13 cellular contexts compared by ENCODE assay signal in the genomic region with DNA sequence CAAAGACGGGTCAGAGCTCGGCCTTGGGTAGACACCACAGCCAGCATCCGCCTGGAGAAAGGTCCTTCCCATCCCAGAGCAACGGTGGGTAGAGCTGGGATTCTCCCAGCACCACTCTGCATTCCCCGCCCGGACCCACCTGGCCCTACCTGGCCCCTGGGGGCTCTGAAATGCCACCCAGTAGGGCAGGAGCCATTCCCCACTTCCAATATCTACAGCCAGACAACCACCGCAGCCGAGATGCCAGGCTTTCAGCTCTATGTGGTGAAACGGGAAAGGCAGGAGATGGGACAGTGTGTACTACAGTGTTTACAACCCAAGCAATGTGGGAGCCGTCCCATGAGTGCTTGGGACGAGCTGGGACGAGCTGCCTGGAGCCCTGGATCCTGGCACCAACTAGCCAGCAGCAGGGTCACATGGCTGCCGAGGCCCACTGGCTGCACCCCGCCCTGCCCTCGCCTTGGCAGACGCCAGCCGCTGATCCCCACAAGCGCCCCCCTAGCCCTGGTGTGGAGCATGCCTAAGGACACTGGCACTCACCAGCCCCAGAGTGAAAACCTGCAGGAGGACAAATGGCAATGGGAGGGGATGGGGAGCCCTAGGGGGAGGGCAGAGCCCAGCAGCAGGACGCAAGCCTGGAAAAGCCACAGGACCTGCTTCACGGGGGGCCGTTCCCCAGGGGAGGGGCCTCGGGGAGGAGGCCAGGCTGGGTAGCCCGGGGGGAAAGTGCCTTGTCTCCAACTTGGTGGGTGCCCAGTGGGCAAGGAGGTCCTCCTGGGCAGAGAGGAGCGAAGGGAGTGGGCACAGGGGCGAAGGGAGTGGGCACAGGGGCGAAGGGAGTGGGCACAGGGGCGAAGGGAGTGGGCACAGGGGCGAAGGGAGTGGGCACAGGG. TPM values are rescaled to one million over a fixed set of nuclear protein-coding genes. Genes with fewer than 3 reads are reported as not detected.
DNase-seq lines count a peak whose midpoint lies in the region; TF ChIP-seq lines count a peak whose summit lies in the region.
"Had no signal": no experiment of that assay in that cellular context is flagged by ENCODE, and none has a peak within 500 bp of the region (broad histone marks: within the 10 kb centered on the region; RNA-seq: fewer than 3 reads in every experiment).

No MANE protein-coding gene starts in this region.

- H4K8ac ChIP-seq in mesendoderm (ENCODE audit: low read depth, low read length) = no peak overlapping the region

- H2BK120ac ChIP-seq in mesendoderm (ENCODE audit: low read depth, low read length) = no peak overlapping the region

- no peak overlapping the region for H3K56ac ChIP-seq in mesendoderm (ENCODE audit: low read length)

- peaks cover 66% of the 10 kb centered on the region for H3K4me1 ChIP-seq in CD4-positive, alpha-beta memory T cell (ENCODE audit: insufficient read depth, low read length)
- no peaks in the 10 kb centered on the region for H3K4me1 ChIP-seq in mesendoderm (ENCODE audit: control insufficient read depth, low read depth, low read length)
- no peaks in the 10 kb centered on the region for H3K4me1 ChIP-seq in MM.1S (ENCODE audit: low read length)

- TF ChIP-seq CTCF in MM.1S (IDR thresholded peaks at IDR 0.05; ENCODE audit: low read length) = no peak

- no peak overlapping the region for H3K23ac ChIP-seq in mesendoderm (ENCODE audit: low read length)

- H3K27me3 ChIP-seq in CD4-positive, alpha-beta memory T cell (ENCODE audit: insufficient read depth, low read length) = no peaks in the 10 kb centered on the region
- H3K27me3 ChIP-seq in mesendoderm (ENCODE audit: insufficient read depth, low read length, poor library complexity) (no peaks in the 10 kb centered on the region), MM.1S (replicated peaks; ENCODE audit: insufficient read depth, low read length) (no peaks in the 10 kb centered on the region)
- H3K27me3 ChIP-seq: thyroid gland had no signal

- H3K4me1 Mint-ChIP-seq in CD4-positive, alpha-beta memory T cell = peaks cover 26 to 49% (median 38%) of the 10 kb centered on the region in 4 donors
- H3K4me1 Mint-ChIP-seq: endodermal cell had no signal

- no peak overlapping the region for H3K27ac ChIP-seq in CD4-positive, alpha-beta memory T cell (ENCODE audit: low read depth, low read length)
- H3K27ac ChIP-seq in mesendoderm (ENCODE audit: low read depth, low read length) (no peak overlapping the region), MM.1S (ENCODE audit: low read length) (no peak overlapping the region; the same call in 1 of the 2 replicates)
- H3K27ac ChIP-seq: PC-9, thyroid gland had no signal

- H4K5ac ChIP-seq in mesendoderm (ENCODE audit: low read length) = no peak overlapping the region

- intact Hi-C loops in CD4-positive, alpha-beta memory T cell (cut with micrococcal nuclease) = no loop called here

- H2AFZ ChIP-seq in MM.1S (ENCODE audit: low read length) = no peak overlapping the region
- H2AFZ ChIP-seq: PC-9 had no signal

- H3K36me3 Mint-ChIP-seq in CD4-positive, alpha-beta memory T cell = peaks cover 29 to 54% of the 10 kb centered on the region in 2 donors

- H3K36me3 ChIP-seq in CD4-positive, alpha-beta memory T cell (ENCODE audit: insufficient read depth, low read length) = peaks cover 69% of the 10 kb centered on the region
- H3K36me3 ChIP-seq in mesendoderm (ENCODE audit: control insufficient read depth, insufficient read depth, low read length) (peaks cover 11% of the 10 kb centered on the region), MM.1S (replicated peaks; ENCODE audit: insufficient read depth, low read length) (no peaks in the 10 kb centered on the region)
- H3K36me3 ChIP-seq: thyroid gland had no signal

- no peak overlapping the region for H2BK15ac ChIP-seq in mesendoderm (replicated peaks; ENCODE audit: low read depth)

- peak overlapping the region in 2 of 8 donors; percentile 62 to 78 for H3K4me3 Mint-ChIP-seq in CD4-positive, alpha-beta memory T cell
- H3K4me3 Mint-ChIP-seq: endodermal cell, nephron progenitor cell had no signal

- H3K18ac ChIP-seq in mesendoderm (ENCODE audit: low read length) = no peak overlapping the region

- POLR2A ChIA-PET in CD4-positive, alpha-beta memory T cell (lab: Charles Lee; ENCODE audit: partially characterized antibody) = interaction anchor here (0.9 to 13.2 kb wide), 9 partner anchors 9 to 137 kb away, joined by 3 to 805 read pairs (median 4); partner anchors contain the start of genes SYNGR2, TMC6 and TMC8

- H3F3A ChIP-seq in MM.1S (ENCODE audit: insufficient read depth, low read length) = peaks cover 14% of the 10 kb centered on the region

- H3K9me2 ChIP-seq in MM.1S (replicated peaks; ENCODE audit: insufficient read depth, low read length) = no peaks in the 10 kb centered on the region

- H4K20me1 ChIP-seq in MM.1S (ENCODE audit: insufficient read depth, low read length) = no peaks in the 10 kb centered on the region

- no peak overlapping the region for H2BK5ac ChIP-seq in mesendoderm (ENCODE audit: low read length)

- H3K79me2 ChIP-seq in mesendoderm (ENCODE audit: control insufficient read depth, insufficient read depth, low read length) (no peaks in the 10 kb centered on the region), MM.1S (ENCODE audit: low read length) (peaks cover 40% of the 10 kb centered on the region)

- H3K4me3 ChIP-seq in CD4-positive, alpha-beta memory T cell (ENCODE audit: low read length in 2 of 2) = no peak overlapping the region
- H3K4me3 ChIP-seq in mesendoderm (ENCODE audit: low read length) (no peak overlapping the region), MM.1S (ENCODE audit: low read length) (no peak overlapping the region)
- H3K4me3 ChIP-seq: PC-9, thyroid gland had no signal

- H2AK5ac ChIP-seq in mesendoderm (ENCODE audit: low read length) = no peak overlapping the region

- H3K4me2 ChIP-seq in mesendoderm (ENCODE audit: low read length) (no peak overlapping the region), MM.1S (ENCODE audit: low read depth, low read length) (no peak overlapping the region)
- H3K4me2 ChIP-seq: PC-9 had no signal

- no CpG with 5 or more reads among the region's 28 CpGs for WGBS in mesendoderm (ENCODE audit: extremely low coverage, insufficient coverage, low lambda C conversion rate)

- H3K4ac ChIP-seq in mesendoderm (ENCODE audit: low read depth, low read length) = no peak overlapping the region

- H3K9me3 Mint-ChIP-seq in CD4-positive, alpha-beta memory T cell = no peaks in the 10 kb centered on the region
- H3K9me3 Mint-ChIP-seq: endodermal cell, nephron progenitor cell had no signal

- H3K9me3 ChIP-seq in CD4-positive, alpha-beta memory T cell (ENCODE audit: control insufficient read depth in 1 of 2, low read length in 2 of 2) = no peaks in the 10 kb centered on the region
- H3K9me3 ChIP-seq in MM.1S (replicated peaks; ENCODE audit: insufficient read depth, low read length) = no peaks in the 10 kb centered on the region
- H3K9me3 ChIP-seq: thyroid gland had no signal

- H3K27ac Mint-ChIP-seq in CD4-positive, alpha-beta memory T cell = peak overlapping the region in 5 of 7 donors; percentile 18 to 93 (median 82)
- H3K27ac Mint-ChIP-seq: endodermal cell had no signal

- no peaks in the 10 kb centered on the region for H3K27me3 Mint-ChIP-seq in CD4-positive, alpha-beta memory T cell

- DNase-seq in CD4-positive, alpha-beta memory T cell = no peak
- DNase-seq in amniotic epithelial cell (ENCODE audit: low read depth) (peak; percentile 36), midbrain (lab: John Stamatoyannopoulos, UW) (peak; percentile 96), mesendoderm (no peak), MM.1S (no peak), NCI-H2081 (lab: John Stamatoyannopoulos, UW) (no peak)
- DNase-seq: activated naive CD4-positive, alpha-beta T cell; endodermal cell; NCI-H1694 treated with DMSO at 0.1 percent for 48 hours; nephron progenitor cell; PC-9; stimulated activated CD4-positive, alpha-beta T cell treated with anti-CD3 and anti-CD28 coated beads, Interleukin-4, amount 100 ng/mL, for 24 hours; thyroid gland had no signal

- H3K79me1 ChIP-seq in mesendoderm (ENCODE audit: low read length) = peaks cover 1% of the 10 kb centered on the region

- CTCF ChIA-PET in CD4-positive, alpha-beta memory T cell (lab: Charles Lee; ENCODE audit: partially characterized antibody) = interaction anchor here (0.8 to 7.4 kb wide), 8 partner anchors 10 to 62 kb away, joined by 3 to 107 read pairs (median 16); partner anchors contain the start of genes TMC6 and TMC8

- no peak overlapping the region for H3K9ac ChIP-seq in mesendoderm (ENCODE audit: low read length)
- no peak overlapping the region for H3K9ac ChIP-seq in MM.1S (ENCODE audit: low read length)

RNA-seq across cellular contexts. Expression of gene TMC6, which starts 13.5 kb away (rescaled TPM):
- total RNA-seq in CD4-positive, alpha-beta memory T cell = 100 to 1,000 TPM; 697 to 702 TPM
- polyA plus RNA-seq in CD4-positive, alpha-beta memory T cell = 100 to 1,000 TPM; 258 to 300 TPM
- 47.4 TPM for polyA plus RNA-seq in mesendoderm (2013, experiment 1 of 2)
- 45.1 TPM for polyA plus RNA-seq in mesendoderm (2013, experiment 2 of 2)

RNA-seq across cellular contexts. Expression of gene TMC8, which starts 15.5 kb away (rescaled TPM):
- 100 to 1,000 TPM; 424 to 430 TPM for total RNA-seq in CD4-positive, alpha-beta memory T cell
- polyA plus RNA-seq in CD4-positive, alpha-beta memory T cell = 100 to 1,000 TPM in 1 of 2 donors, 10 to 100 TPM in 1; 77.7 to 172 TPM
- polyA plus RNA-seq in mesendoderm (2013, experiment 1 of 2) = 0.84 TPM
- polyA plus RNA-seq in mesendoderm (2013, experiment 2 of 2) = 0.60 TPM

RNA-seq across cellular contexts. Expression of gene C17orf99, which starts 31.1 kb away (rescaled TPM):
- total RNA-seq in CD4-positive, alpha-beta memory T cell = not detected
- polyA plus RNA-seq in CD4-positive, alpha-beta memory T cell = not detected
- polyA plus RNA-seq in mesendoderm (2013, experiment 1 of 2) = not detected
- polyA plus RNA-seq in mesendoderm (2013, experiment 2 of 2) = not detected
- total RNA-seq: endodermal cell, PC-9, thyroid gland had no signal

RNA-seq across cellular contexts. Expression of gene SYNGR2, which starts 53.3 kb away (rescaled TPM):
- total RNA-seq in CD4-positive, alpha-beta memory T cell = 10 to 100 TPM; 60.3 to 61.6 TPM
- 100 to 1,000 TPM; 144 to 234 TPM for polyA plus RNA-seq in CD4-positive, alpha-beta memory T cell
- 23.3 TPM for polyA plus RNA-seq in mesendoderm (2013, experiment 1 of 2)
- polyA plus RNA-seq in mesendoderm (2013, experiment 2 of 2) = 23.1 TPM

Comparison
In these comparisons a context has a peak if more than half of its experiments do, and no peak if none do; other contexts are left out.
1. DNase-seq: peak in amniotic epithelial cell (single experiment) and midbrain (single experiment); none in CD4-positive, alpha-beta memory T cell (0 of 5), mesendoderm (single experiment), MM.1S (single experiment) and NCI-H2081 (0 of 2).